ENCODE assay signal across 10 cellular contexts in the genomic region with DNA sequence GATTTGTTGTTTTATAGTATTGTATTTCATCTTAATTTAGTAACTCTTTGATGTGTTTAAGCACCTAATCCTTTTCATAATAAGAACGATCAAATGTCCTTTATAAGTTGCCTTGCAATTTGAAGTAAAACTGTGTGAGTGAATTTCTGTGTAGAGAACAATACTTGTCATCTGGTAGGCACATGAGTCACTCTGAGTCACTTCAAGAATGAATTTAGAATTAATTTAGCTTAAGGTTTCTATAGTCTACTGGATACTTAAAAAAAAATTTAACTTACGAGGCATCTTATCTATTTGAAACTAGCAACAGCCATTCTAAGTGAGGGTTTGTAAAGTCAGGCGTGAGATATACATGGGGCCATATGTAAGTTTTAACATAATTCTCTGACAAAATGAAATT.
DNase-seq lines count a peak whose midpoint lies in the region; ATAC-seq, FAIRE-seq and TF ChIP-seq lines count a peak whose summit lies in the region.
"Had no signal": no experiment of that assay in that cellular context is flagged by ENCODE, and none has a peak within 500 bp of the region (broad histone marks: within the 10 kb centered on the region; RNA-seq: fewer than 3 reads in every experiment).

No MANE protein-coding gene starts in this region.

- H2AFZ ChIP-seq in HepG2 (ENCODE audit: low read length): no peak overlapping the region

- H3K4me3 ChIP-seq in HepG2 (replicated peaks in 1 of 3; ENCODE audit: insufficient read depth in 1 of 3, low read depth in 2 of 3, low read length in 3 of 3) (peak overlapping the region in 2 of 3 experiments; percentile 28 to 51; a peak in 3 of 6 replicates), right lobe of liver (no peak overlapping the region), kidney (ENCODE audit: low read length in 2 of 2) (no peak overlapping the region), vagina (no peak overlapping the region)

- intact Hi-C loops in HepG2 (cut with micrococcal nuclease; ENCODE audit: unreplicated experiment): no loop called here
- intact Hi-C loops in right lobe of liver (cut with DNase I): no loop called here
- intact Hi-C loops in kidney (cut with DNase I): no loop called here
- intact Hi-C loops in vagina (cut with DNase I): no loop called here

- H3K4me2 ChIP-seq in HepG2 (ENCODE audit: low read depth, low read length): peak overlapping the region; percentile 61

- H3K27ac ChIP-seq in HepG2 (ENCODE audit: extremely low read length, insufficient read depth, low read length): peak overlapping the region; percentile 87
- no peak overlapping the region for H3K27ac ChIP-seq in right lobe of liver
- peak overlapping the region in 1 of 2 donors; percentile 20 for H3K27ac ChIP-seq in kidney (ENCODE audit: low read depth in 2 of 2, low read length in 2 of 2)
- peak overlapping the region; percentile 78 for H3K27ac ChIP-seq in vagina

- peak overlapping the region; percentile 52; the same call in 1 of the 2 replicates for H3K9ac ChIP-seq in HepG2 (ENCODE audit: insufficient read depth, low read depth, low read length)
- H3K9ac ChIP-seq in kidney (ENCODE audit: low read length in 2 of 2): no peak overlapping the region

- in situ Hi-C loops in HepG2 (cut with HindIII; ENCODE audit: extremely low pct_ligation_motif_present, low pct_unique_long_range_greater_than_20kb): no loop called here

- TF ChIP-seq CTCF in HepG2 (CRISPR knock-in tag; IDR thresholded peaks at IDR 0.05): no peak
- no peak for TF ChIP-seq CTCF in right lobe of liver (IDR thresholded peaks at IDR 0.05)
- TF ChIP-seq CTCF in kidney (IDR thresholded peaks at IDR 0.05; ENCODE audit: borderline replicate concordance, extremely low read depth, insufficient read depth): no peak
- no peak for TF ChIP-seq CTCF in vagina (IDR thresholded peaks at IDR 0.05)

- H3K79me2 ChIP-seq in HepG2 (ENCODE audit: insufficient read depth, low read length): peaks cover 91% of the 10 kb centered on the region

- FAIRE-seq in HepG2 (lab: Jason Lieb, UNC): no peak
- FAIRE-seq in kidney (lab: Jason Lieb, UNC): peak; percentile 33

- H3K4me1 ChIP-seq in HepG2 (ENCODE audit: insufficient read depth, low read length) (peaks cover 88% of the 10 kb centered on the region), right lobe of liver (peaks cover 0 to 47% (median 17%) of the 10 kb centered on the region in 4 donors), kidney (ENCODE audit: control insufficient read depth in 1 of 2, insufficient read depth in 1 of 2, low read depth in 1 of 2, low read length in 2 of 2) (peaks cover 12 to 28% of the 10 kb centered on the region in 2 donors), vagina (peaks cover 44% of the 10 kb centered on the region)

- POLR2A ChIA-PET in HepG2 (lab: Yijun Ruan, JAX): interaction anchor here (0.9 to 2.5 kb wide), 5 partner anchors 28 to 93 kb away, joined by 3 to 12 read pairs (median 3); partner anchors contain the start of gene ZNRF3

- CTCF ChIA-PET in HepG2 (lab: Yijun Ruan, JAX; ENCODE audit: low intra/inter-chr PET ratio, low total read pairs): no interaction called here

- no TSS peak for BruUV-seq in HepG2 (replicated peaks; lab: Mats Ljungman, UMichigan)

- H3K27me3 ChIP-seq in HepG2 (ENCODE audit: control insufficient read depth in 1 of 2, insufficient read depth in 2 of 2, low read length in 2 of 2) (no peaks in the 10 kb centered on the region), right lobe of liver (no peaks in the 10 kb centered on the region), vagina (no peaks in the 10 kb centered on the region)

- 78% methylated on average over 3 of the region's 3 CpGs for WGBS in HepG2 (ENCODE audit: low lambda C conversion rate)
- 86% methylated on average over 3 of the region's 3 CpGs for WGBS in right lobe of liver (ENCODE audit: insufficient coverage, low coverage, low lambda C conversion rate, missing lambda C conversion rate)

- TF ChIP-seq EP300 in HepG2 (IDR thresholded peaks at IDR 0.05; ENCODE audit: low read depth in 2 of 2, low read length in 2 of 2) (no peak), HepG2 (CRISPR knock-in tag; IDR thresholded peaks at IDR 0.05; ENCODE audit: borderline replicate concordance) (no peak)

- no peaks in the 10 kb centered on the region; the same call in 1 of the 2 replicates for H4K20me1 ChIP-seq in HepG2 (ENCODE audit: insufficient read depth, low read length)

- no peak for TF ChIP-seq RAD21 in HepG2 (CRISPR knock-in tag; IDR thresholded peaks at IDR 0.05)

- DNase-seq in HepG2 (ENCODE audit: low spot score): no peak
- no peak for DNase-seq in right lobe of liver
- DNase-seq in amniotic stem cell (lab: John Stamatoyannopoulos, UW): peak; percentile 30
- DNase-seq in kidney: no peak
- DNase-seq in vagina (ENCODE audit: extremely low spot score in 2 of 2): no peak
- DNase-seq in activated CD8-positive, alpha-beta memory T cell treated with anti-CD3 and anti-CD28 coated beads, Interleukin-2, amount 50 U/mL, for 48 hours: no peak
- DNase-seq in activated naive CD4-positive, alpha-beta T cell treated with Interleukin-2 at 50 U/mL for 16 hours: no peak
- no peak for DNase-seq in OCI-M1 (lab: John Stamatoyannopoulos, UW)
- DNase-seq: activated naive CD4-positive, alpha-beta T cell treated with anti-CD3 and anti-CD28 coated beads, Interleukin-2, amount 10 ng/mL, durations not matched to agents 7 days and 5 days; right cardiac atrium had no signal

- H3K9me3 ChIP-seq in HepG2 (ENCODE audit: low read length) (no peaks in the 10 kb centered on the region), right lobe of liver (no peaks in the 10 kb centered on the region), kidney (ENCODE audit: control insufficient read depth in 1 of 2, low read length in 2 of 2) (no peaks in the 10 kb centered on the region), vagina (no peaks in the 10 kb centered on the region)

- H3K36me3 ChIP-seq in HepG2 (replicated peaks in 1 of 2; ENCODE audit: control insufficient read depth in 1 of 2, insufficient read depth in 2 of 2, low read length in 2 of 2) (peaks cover 0 to 6% of the 10 kb centered on the region in 2 experiments; a peak in 2 of 5 replicates), right lobe of liver (no peaks in the 10 kb centered on the region), kidney (ENCODE audit: control insufficient read depth in 1 of 2, insufficient read depth in 2 of 2, low read length in 2 of 2) (no peaks in the 10 kb centered on the region), vagina (no peaks in the 10 kb centered on the region)

- ATAC-seq in HepG2: no peak
- no peak for ATAC-seq in right lobe of liver

- TF ChIP-seq POLR2A in HepG2 (IDR thresholded peaks at IDR 0.05; ENCODE audit: insufficient read depth in 1 of 2, low read depth in 2 of 2, low read length in 2 of 2) (no peak), right lobe of liver (IDR thresholded peaks at IDR 0.05) (no peak), vagina (IDR thresholded peaks at IDR 0.05) (no peak)

TF ChIP-seq in HepG2, 621 proteins besides CTCF, POLR2A, EP300 and RAD21 (continues in another document):
- TF ChIP-seq, protein P1, sequence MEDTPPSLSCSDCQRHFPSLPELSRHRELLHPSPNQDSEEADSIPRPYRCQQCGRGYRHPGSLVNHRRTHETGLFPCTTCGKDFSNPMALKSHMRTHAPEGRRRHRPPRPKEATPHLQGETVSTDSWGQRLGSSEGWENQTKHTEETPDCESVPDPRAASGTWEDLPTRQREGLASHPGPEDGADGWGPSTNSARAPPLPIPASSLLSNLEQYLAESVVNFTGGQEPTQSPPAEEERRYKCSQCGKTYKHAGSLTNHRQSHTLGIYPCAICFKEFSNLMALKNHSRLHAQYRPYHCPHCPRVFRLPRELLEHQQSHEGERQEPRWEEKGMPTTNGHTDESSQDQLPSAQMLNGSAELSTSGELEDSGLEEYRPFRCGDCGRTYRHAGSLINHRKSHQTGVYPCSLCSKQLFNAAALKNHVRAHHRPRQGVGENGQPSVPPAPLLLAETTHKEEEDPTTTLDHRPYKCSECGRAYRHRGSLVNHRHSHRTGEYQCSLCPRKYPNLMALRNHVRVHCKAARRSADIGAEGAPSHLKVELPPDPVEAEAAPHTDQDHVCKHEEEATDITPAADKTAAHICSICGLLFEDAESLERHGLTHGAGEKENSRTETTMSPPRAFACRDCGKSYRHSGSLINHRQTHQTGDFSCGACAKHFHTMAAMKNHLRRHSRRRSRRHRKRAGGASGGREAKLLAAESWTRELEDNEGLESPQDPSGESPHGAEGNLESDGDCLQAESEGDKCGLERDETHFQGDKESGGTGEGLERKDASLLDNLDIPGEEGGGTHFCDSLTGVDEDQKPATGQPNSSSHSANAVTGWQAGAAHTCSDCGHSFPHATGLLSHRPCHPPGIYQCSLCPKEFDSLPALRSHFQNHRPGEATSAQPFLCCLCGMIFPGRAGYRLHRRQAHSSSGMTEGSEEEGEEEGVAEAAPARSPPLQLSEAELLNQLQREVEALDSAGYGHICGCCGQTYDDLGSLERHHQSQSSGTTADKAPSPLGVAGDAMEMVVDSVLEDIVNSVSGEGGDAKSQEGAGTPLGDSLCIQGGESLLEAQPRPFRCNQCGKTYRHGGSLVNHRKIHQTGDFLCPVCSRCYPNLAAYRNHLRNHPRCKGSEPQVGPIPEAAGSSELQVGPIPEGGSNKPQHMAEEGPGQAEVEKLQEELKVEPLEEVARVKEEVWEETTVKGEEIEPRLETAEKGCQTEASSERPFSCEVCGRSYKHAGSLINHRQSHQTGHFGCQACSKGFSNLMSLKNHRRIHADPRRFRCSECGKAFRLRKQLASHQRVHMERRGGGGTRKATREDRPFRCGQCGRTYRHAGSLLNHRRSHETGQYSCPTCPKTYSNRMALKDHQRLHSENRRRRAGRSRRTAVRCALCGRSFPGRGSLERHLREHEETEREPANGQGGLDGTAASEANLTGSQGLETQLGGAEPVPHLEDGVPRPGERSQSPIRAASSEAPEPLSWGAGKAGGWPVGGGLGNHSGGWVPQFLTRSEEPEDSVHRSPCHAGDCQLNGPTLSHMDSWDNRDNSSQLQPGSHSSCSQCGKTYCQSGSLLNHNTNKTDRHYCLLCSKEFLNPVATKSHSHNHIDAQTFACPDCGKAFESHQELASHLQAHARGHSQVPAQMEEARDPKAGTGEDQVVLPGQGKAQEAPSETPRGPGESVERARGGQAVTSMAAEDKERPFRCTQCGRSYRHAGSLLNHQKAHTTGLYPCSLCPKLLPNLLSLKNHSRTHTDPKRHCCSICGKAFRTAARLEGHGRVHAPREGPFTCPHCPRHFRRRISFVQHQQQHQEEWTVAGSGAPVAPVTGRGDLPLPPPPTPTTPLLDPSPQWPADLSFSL (CRISPR knock-in tag; IDR thresholded peaks at IDR 0.05): no peak
- no peak for TF ChIP-seq NFKB2 (CRISPR knock-in tag; IDR thresholded peaks at IDR 0.05; ENCODE audit: borderline replicate concordance)
- TF ChIP-seq, protein P2, sequence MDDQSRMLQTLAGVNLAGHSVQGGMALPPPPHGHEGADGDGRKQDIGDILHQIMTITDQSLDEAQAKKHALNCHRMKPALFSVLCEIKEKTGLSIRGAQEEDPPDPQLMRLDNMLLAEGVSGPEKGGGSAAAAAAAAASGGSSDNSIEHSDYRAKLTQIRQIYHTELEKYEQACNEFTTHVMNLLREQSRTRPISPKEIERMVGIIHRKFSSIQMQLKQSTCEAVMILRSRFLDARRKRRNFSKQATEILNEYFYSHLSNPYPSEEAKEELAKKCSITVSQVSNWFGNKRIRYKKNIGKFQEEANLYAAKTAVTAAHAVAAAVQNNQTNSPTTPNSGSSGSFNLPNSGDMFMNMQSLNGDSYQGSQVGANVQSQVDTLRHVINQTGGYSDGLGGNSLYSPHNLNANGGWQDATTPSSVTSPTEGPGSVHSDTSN (CRISPR knock-in tag; IDR thresholded peaks at IDR 0.05; ENCODE audit: borderline replicate concordance): no peak

Comparison
In these comparisons a context has a peak if more than half of its experiments do, and no peak if none do; other contexts are left out.
1. H3K27ac ChIP-seq: peak in HepG2 (single experiment) and vagina (single experiment); none in right lobe of liver (0 of 3).
2. H3K4me3 ChIP-seq: peak in HepG2 (2 of 3); none in right lobe of liver (0 of 3), kidney (0 of 2) and vagina (0 of 2).